Comparison of ENCODE assay signal across 15 cellular contexts in genomic region chr10:122122493-122122892, GRCh38.
"Had no signal": no experiment of that assay in that cellular context is flagged by ENCODE, and none has a peak within 500 bp of the region (broad histone marks: within the 10 kb centered on the region; RNA-seq: fewer than 3 reads in every experiment).

No MANE protein-coding gene starts in this region.

- H3K9me3 ChIP-seq: adrenal gland, esophagus squamous epithelium, suprapubic skin had no signal

- H3K4me3 ChIP-seq: adrenal gland, esophagus squamous epithelium, skin epidermis, suprapubic skin had no signal

- H3K27me3 ChIP-seq: adrenal gland, esophagus squamous epithelium, suprapubic skin had no signal

- H3K27ac ChIP-seq: adrenal gland, esophagus squamous epithelium, skin epidermis, suprapubic skin had no signal

- DNase-seq: activated CD4-positive, alpha-beta T cell treated with anti-CD3 and anti-CD28 coated beads, Interleukin-2, amount 50 U/mL, for 4 hours; activated gamma-delta T cell; adrenal gland; caudate nucleus; effector memory CD8-positive, alpha-beta T cell; esophagus squamous epithelium; left colon; mammary epithelial cell; midbrain; occipital lobe; posterior cingulate gyrus; trophoblast cell had no signal

- ATAC-seq: activated naive CD4-positive, alpha-beta T cell treated with anti-CD3 and anti-CD28 coated beads, Interleukin-2, amount 50 U/mL, for 72 hours; effector memory CD8-positive, alpha-beta T cell; left colon had no signal

- H3K36me3 ChIP-seq: adrenal gland, suprapubic skin had no signal
